Comparison of ENCODE assay signal across 5 cellular contexts in the genomic region with DNA sequence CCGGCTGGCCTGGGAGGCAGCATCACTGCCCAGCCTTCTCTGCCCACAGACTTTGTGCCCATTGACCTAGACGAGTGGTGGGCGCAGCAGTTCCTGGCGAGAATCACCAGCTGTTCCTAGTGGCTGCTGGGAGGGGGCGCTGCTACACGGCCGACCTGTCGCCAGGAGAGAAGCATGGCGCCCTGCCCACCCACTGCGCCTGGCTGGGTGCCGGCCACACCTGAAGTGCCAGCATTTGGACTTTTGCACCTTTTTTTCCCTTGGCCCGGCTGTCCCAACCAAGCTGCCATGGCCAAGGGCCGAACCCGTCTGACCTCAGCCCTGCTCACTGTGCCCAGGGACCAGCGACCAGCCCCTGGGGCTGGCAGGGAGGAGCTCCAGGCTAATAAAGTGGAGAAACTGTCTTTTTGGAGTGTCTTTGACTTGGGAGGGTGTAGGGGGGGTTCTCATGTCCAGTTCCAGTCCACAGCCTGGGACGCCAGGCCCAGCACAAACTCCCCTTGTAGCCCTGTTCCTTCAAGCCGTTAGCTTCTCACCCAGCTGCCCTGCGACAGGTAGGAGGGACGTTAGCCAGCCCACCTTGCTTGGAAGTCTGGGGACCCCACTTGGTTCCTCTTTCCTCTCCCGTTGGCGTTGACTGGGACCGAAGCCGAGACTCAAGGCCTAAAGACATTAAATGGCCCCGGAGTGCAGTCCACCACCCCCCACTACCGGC. TPM values are rescaled to one million over a fixed set of nuclear protein-coding genes. Genes with fewer than 3 reads are reported as not detected.
DNase-seq lines count a peak whose midpoint lies in the region; ATAC-seq and TF ChIP-seq lines count a peak whose summit lies in the region.

No MANE protein-coding gene starts in this region.

- H2AFZ ChIP-seq in smooth muscle cell (ENCODE audit: low read depth): peak overlapping the region; percentile 59

- peak overlapping the region; percentile 87 for H3K9ac ChIP-seq in smooth muscle cell (ENCODE audit: low read depth)

- H3K4me2 ChIP-seq in smooth muscle cell: peak overlapping the region; percentile 100

- H3K4me1 ChIP-seq in RWPE2 (ENCODE audit: insufficient read depth, poor library complexity, severe bottlenecking) (peaks cover 18% of the 10 kb centered on the region), smooth muscle cell (ENCODE audit: low read depth) (peaks cover 14% of the 10 kb centered on the region)

- H3K27me3 ChIP-seq in RWPE2 (ENCODE audit: insufficient read depth, poor library complexity, severe bottlenecking) (no peaks in the 10 kb centered on the region), smooth muscle cell (ENCODE audit: low read depth) (no peaks in the 10 kb centered on the region)

- TF ChIP-seq CTCF in HFFc6 (IDR thresholded peaks at IDR 0.05): peak; percentile 67
- TF ChIP-seq CTCF in RWPE2 (IDR thresholded peaks at IDR 0.05; ENCODE audit: poor library complexity, severe bottlenecking): peak; percentile 77
- TF ChIP-seq CTCF in epithelial cell of esophagus (IDR thresholded peaks at IDR 0.05; ENCODE audit: insufficient read depth, low read depth, low read length, missing control alignments): peak; percentile 67
- TF ChIP-seq CTCF in smooth muscle cell (IDR thresholded peaks at IDR 0.05; ENCODE audit: borderline replicate concordance, insufficient read depth, poor library complexity, severe bottlenecking): peak; percentile 40

- H3K4me3 ChIP-seq in RWPE2 (ENCODE audit: severe bottlenecking) (peak overlapping the region; percentile 70), epithelial cell of esophagus (ENCODE audit: low read length) (peak overlapping the region; percentile 76), smooth muscle cell (peak overlapping the region; percentile 88)

- H4K20me1 ChIP-seq in smooth muscle cell (ENCODE audit: low read depth): no peaks in the 10 kb centered on the region

- H3K27ac ChIP-seq in RWPE2 (ENCODE audit: poor library complexity, severe bottlenecking) (peak overlapping the region; percentile 79), smooth muscle cell (ENCODE audit: low read depth) (peak overlapping the region; percentile 82)

- peak overlapping the region; percentile 89 for H3K4me3 Mint-ChIP-seq in HFFc6

- no peak for DNase-seq in HFFc6
- DNase-seq in RWPE2 (ENCODE audit: low spot score): no peak
- peak; percentile 63 for DNase-seq in epithelial cell of esophagus (ENCODE audit: low read depth)
- DNase-seq in smooth muscle cell (lab: John Stamatoyannopoulos, UW; ENCODE audit: unreplicated experiment): no peak

- H3K9me3 ChIP-seq in RWPE2 (ENCODE audit: severe bottlenecking) (no peaks in the 10 kb centered on the region), smooth muscle cell (replicated peaks; ENCODE audit: low read depth) (no peaks in the 10 kb centered on the region)

- H3K36me3 ChIP-seq in RWPE2 (ENCODE audit: low read depth) (peaks cover 7% of the 10 kb centered on the region; the same call in 1 of the 2 replicates), smooth muscle cell (ENCODE audit: low read depth) (no peaks in the 10 kb centered on the region)

- 44% methylated on average over 25 of the region's 25 CpGs for WGBS in smooth muscle cell (ENCODE audit: low lambda C conversion rate)

- H3K4me1 Mint-ChIP-seq in HFFc6 (ENCODE audit: low read depth): 0 out of 2 replicates have a peak, but pooled peaks cover 5% of the 10 kb centered on the region

- peaks cover 5% of the 10 kb centered on the region for H3K79me2 ChIP-seq in smooth muscle cell (ENCODE audit: low read depth)

- H3K27me3 Mint-ChIP-seq in HFFc6 (ENCODE audit: insufficient read depth): peaks cover 3% of the 10 kb centered on the region

- H3K9me3 Mint-ChIP-seq in HFFc6: no peaks in the 10 kb centered on the region

- peak overlapping the region; percentile 88 for H3K27ac Mint-ChIP-seq in HFFc6

- no peaks in the 10 kb centered on the region for H3K36me3 Mint-ChIP-seq in HFFc6 (ENCODE audit: low read depth)

- peak; percentile 6 for ATAC-seq in RWPE2 (ENCODE audit: low read depth)
- ATAC-seq in HG02938 (IDR thresholded peaks at IDR 0.05; ENCODE audit: unreplicated experiment): no peak

- peaks cover 6% of the 10 kb centered on the region for H3F3A ChIP-seq in smooth muscle cell (ENCODE audit: low read depth)

RNA-seq across cellular contexts. Expression of gene WDR90, which starts 0.9 kb away (rescaled TPM):
- 10 to 100 TPM; 11.6 to 19.0 (median 17.7) TPM for total RNA-seq in HFFc6 (2021; fragmentation: NEBNext Ultra II Directional; extraction: Animal tissue kit (Norgen Biotek cat#: 25700))
- total RNA-seq in smooth muscle cell: 6.8 and 8.4 TPM in 2 replicates
- polyA plus RNA-seq in smooth muscle cell: 10.4 and 24.6 TPM in 2 replicates

RNA-seq across cellular contexts. Expression of gene MCRIP2, which starts 6.6 kb away (rescaled TPM):
- 10 to 100 TPM; 18.8 to 30.8 (median 24.2) TPM for total RNA-seq in HFFc6 (2021; fragmentation: NEBNext Ultra II Directional; extraction: Animal tissue kit (Norgen Biotek cat#: 25700))
- 7.7 and 11.9 TPM in 2 replicates for total RNA-seq in smooth muscle cell
- 34.7 and 45.8 TPM in 2 replicates for polyA plus RNA-seq in smooth muscle cell

RNA-seq across cellular contexts. Expression of gene METTL26, which starts 12.1 kb away (rescaled TPM):
- total RNA-seq in HFFc6 (2021; fragmentation: NEBNext Ultra II Directional; extraction: Animal tissue kit (Norgen Biotek cat#: 25700)): 100 to 1,000 TPM in 5 of 6 experiments, 10 to 100 TPM in 1; 91.6 to 115 (median 105) TPM
- 134 and 158 TPM in 2 replicates for total RNA-seq in smooth muscle cell
- polyA plus RNA-seq in smooth muscle cell: 227 and 238 TPM in 2 replicates

RNA-seq across cellular contexts. Expression of gene WFIKKN1, which starts 17.4 kb away (rescaled TPM):
- under 1 TPM in 2 of 6 experiments, not detected in 4; 0.02 to 0.14 TPM for total RNA-seq in HFFc6 (2021; fragmentation: NEBNext Ultra II Directional; extraction: Animal tissue kit (Norgen Biotek cat#: 25700))
- 1.5 TPM in 1 of 2 replicates, not detected in the other for total RNA-seq in smooth muscle cell
- polyA plus RNA-seq in smooth muscle cell: 0.77 and 0.83 TPM in 2 replicates

RNA-seq across cellular contexts. Expression of gene RHOT2, which starts 19.7 kb away (rescaled TPM):
- 10 to 100 TPM; 73.9 to 93.4 (median 84.8) TPM for total RNA-seq in HFFc6 (2021; fragmentation: NEBNext Ultra II Directional; extraction: Animal tissue kit (Norgen Biotek cat#: 25700))
- total RNA-seq in smooth muscle cell: 41.4 and 44.5 TPM in 2 replicates
- 148 and 152 TPM in 2 replicates for polyA plus RNA-seq in smooth muscle cell
